ENCODE assay signal across 31 cellular contexts in genomic region chrX:38850807-38851533, GRCh38.
"Had no signal": no experiment of that assay in that cellular context is flagged by ENCODE, and none has a peak within 500 bp of the region (broad histone marks: within the 10 kb centered on the region; RNA-seq: fewer than 3 reads in every experiment).

No MANE protein-coding gene starts in this region.

- DNase-seq: activated CD4-positive, alpha-beta T cell treated with anti-CD3 and anti-CD28 coated beads for 4 hours; activated CD4-positive, alpha-beta T cell treated with anti-CD3 and anti-CD28 coated beads, Interleukin-2, amount 50 U/mL, for 4 hours; activated CD8-positive, alpha-beta memory T cell treated with anti-CD3 and anti-CD28 coated beads for 24 hours; activated effector memory CD4-positive, alpha-beta T cell treated with Interleukin-2 at 50 U/mL for 16 hours; activated naive CD4-positive, alpha-beta T cell treated with Interleukin-2 at 50 U/mL for 16 hours; aorta; dermis blood vessel endothelial cell; effector CD8-positive, alpha-beta T cell; immature natural killer cell; lower lobe of right lung; mesendoderm; mucosa of descending colon; retina; stimulated activated CD4-positive, alpha-beta T cell treated with anti-CD3 and anti-CD28 coated beads, Interleukin-15, amount 100 ng/mL, for 24 hours; stimulated activated naive CD4-positive, alpha-beta T cell; SW 1271; T-helper 9 cell; trophoblast cell had no signal

- H3K9me3 ChIP-seq: lower lobe of right lung, mucosa of descending colon, neutrophil, thoracic aorta had no signal

- H3K36me3 Mint-ChIP-seq: activated naive CD8-positive, alpha-beta T cell; brain; immature natural killer cell had no signal

- H3K27ac ChIP-seq: cardiac muscle cell, lower lobe of right lung, neutrophil, thoracic aorta, VCaP had no signal

- H3K4me3 Mint-ChIP-seq: activated naive CD8-positive, alpha-beta T cell; brain; immature natural killer cell; nephron; T-helper 1 cell treated with Interleukin-12 subunit alpha and Interleukin-12 subunit beta and Interleukin-4 antibody, amounts not matched to agents 30 μg/mL and 1 μg/mL, for 36 hours had no signal

- H3K36me3 ChIP-seq: cardiac muscle cell, lower lobe of right lung, neutrophil, thoracic aorta had no signal

- H3K4me1 Mint-ChIP-seq: immature natural killer cell, nephron had no signal

- FAIRE-seq: endometrium, frontal cortex, TTC549, urothelium cell line had no signal

- H3K27me3 Mint-ChIP-seq: activated naive CD8-positive, alpha-beta T cell; brain; progenitor cell of endocrine pancreas had no signal

- H3K27me3 ChIP-seq: cardiac muscle cell, neutrophil had no signal

- H3K27ac Mint-ChIP-seq: activated naive CD8-positive, alpha-beta T cell; brain; immature natural killer cell; nephron; progenitor cell of endocrine pancreas; T-helper 1 cell treated with Interleukin-12 subunit alpha and Interleukin-12 subunit beta and Interleukin-4 antibody, amounts not matched to agents 30 μg/mL and 1 μg/mL, for 36 hours had no signal

- H3K9me3 Mint-ChIP-seq: immature natural killer cell; T-helper 1 cell treated with Interleukin-12 subunit alpha and Interleukin-12 subunit beta and Interleukin-4 antibody, amounts not matched to agents 30 μg/mL and 1 μg/mL, for 36 hours had no signal

- ATAC-seq: lower lobe of right lung, mucosa of descending colon had no signal

- H3K4me1 ChIP-seq: lower lobe of right lung had no signal

- H3K4me3 ChIP-seq: cardiac muscle cell, lower lobe of right lung, mucosa of descending colon, thoracic aorta had no signal
